ENCODE assay signal across 8 cellular contexts in genomic region chr6:117463762-117464665, GRCh38. TPM values are rescaled to one million over a fixed set of nuclear protein-coding genes. Genes with fewer than 3 reads are reported as not detected.
DNase-seq lines count a peak whose midpoint lies in the region; ATAC-seq and TF ChIP-seq lines count a peak whose summit lies in the region.
"Had no signal": no experiment of that assay in that cellular context is flagged by ENCODE, and none has a peak within 500 bp of the region (broad histone marks: within the 10 kb centered on the region; RNA-seq: fewer than 3 reads in every experiment).

No MANE protein-coding gene starts in this region.

- no peaks in the 10 kb centered on the region for H3K9me3 Mint-ChIP-seq in activated CD8-positive, alpha-beta T cell treated with anti-CD3 and anti-CD28 coated beads, Interleukin-2, amount 10 ng/mL, durations not matched to agents 7 days and 5 days (ENCODE audit: insufficient read depth)
- H3K9me3 Mint-ChIP-seq in natural killer cell, result no peaks in the 10 kb centered on the region

- H3K27ac Mint-ChIP-seq in activated CD8-positive, alpha-beta T cell treated with anti-CD3 and anti-CD28 coated beads, Interleukin-2, amount 10 ng/mL, durations not matched to agents 7 days and 5 days, result no peak overlapping the region
- H3K27ac Mint-ChIP-seq in natural killer cell, result peak overlapping the region; percentile 60 to 81

- WGBS in lower leg skin, 2 donors, result 77 to 81% methylated on average over 4 of the region's 4 CpGs

- peaks cover 27% of the 10 kb centered on the region for H3K4me1 Mint-ChIP-seq in activated CD8-positive, alpha-beta T cell treated with anti-CD3 and anti-CD28 coated beads, Interleukin-2, amount 10 ng/mL, durations not matched to agents 7 days and 5 days (ENCODE audit: low read depth)
- peaks cover 55 to 60% of the 10 kb centered on the region in 2 donors for H3K4me1 Mint-ChIP-seq in natural killer cell

- no peak for DNase-seq in activated CD8-positive, alpha-beta T cell treated with anti-CD3 and anti-CD28 coated beads, Interleukin-2, amount 10 ng/mL, durations not matched to agents 7 days and 5 days
- DNase-seq in natural killer cell, result no peak
- no peak for DNase-seq in DMS153 (lab: John Stamatoyannopoulos, UW)
- DNase-seq in lower leg skin (ENCODE audit: low spot score in 2 of 2), result no peak
- DNase-seq in activated gamma-delta T cell (lab: John Stamatoyannopoulos, UW), result no peak

- ATAC-seq in GM19025 (IDR thresholded peaks at IDR 0.05; ENCODE audit: low read depth, unreplicated experiment) (peak; percentile 69), HG03095 (IDR thresholded peaks at IDR 0.05; ENCODE audit: unreplicated experiment) (peak; percentile 93), natural killer cell (peak; percentile 48 to 80 (median 69))
- ATAC-seq in activated CD8-positive, alpha-beta T cell treated with anti-CD3 and anti-CD28 coated beads, Interleukin-2, amount 10 ng/mL, durations not matched to agents 7 days and 5 days, result peak; percentile 60

- intact Hi-C loops in natural killer cell (cut with micrococcal nuclease), result loop anchor here (2.0 to 5.0 kb wide), 2 partner anchors 17 to 138 kb away; partner anchors contain the start of gene GOPC
- intact Hi-C loops in lower leg skin (cut with DNase I; ENCODE audit: low total_unique reads), result no loop called here

- no peak for TF ChIP-seq POLR2A in lower leg skin (IDR thresholded peaks at IDR 0.05)

- POLR2A ChIA-PET in activated CD8-positive, alpha-beta T cell treated with anti-CD3 and anti-CD28 coated beads, Interleukin-2, amount 10 ng/mL, durations not matched to agents 7 days and 5 days (lab: Charles Lee), result interaction anchor here (1.1 kb wide), 1 partner anchor 139 kb away, joined by 3 read pairs; the partner anchor contains the start of gene GOPC

- no peak for TF ChIP-seq CTCF in natural killer cell (IDR thresholded peaks at IDR 0.05)
- no peak for TF ChIP-seq CTCF in lower leg skin (IDR thresholded peaks at IDR 0.05)

- no peak overlapping the region for H3K4me3 Mint-ChIP-seq in activated CD8-positive, alpha-beta T cell treated with anti-CD3 and anti-CD28 coated beads, Interleukin-2, amount 10 ng/mL, durations not matched to agents 7 days and 5 days
- peak overlapping the region; percentile 61 for H3K4me3 Mint-ChIP-seq in natural killer cell

- no peaks in the 10 kb centered on the region for H3K36me3 Mint-ChIP-seq in activated CD8-positive, alpha-beta T cell treated with anti-CD3 and anti-CD28 coated beads, Interleukin-2, amount 10 ng/mL, durations not matched to agents 7 days and 5 days (ENCODE audit: low read depth)
- H3K36me3 Mint-ChIP-seq in natural killer cell, result no peaks in the 10 kb centered on the region

- CTCF ChIA-PET in activated CD8-positive, alpha-beta T cell treated with anti-CD3 and anti-CD28 coated beads, Interleukin-2, amount 10 ng/mL, durations not matched to agents 7 days and 5 days (lab: Charles Lee), result interaction anchor here (1.0 to 2.1 kb wide), 4 partner anchors 15 to 91 kb away, joined by 3 to 13 read pairs (median 3); no protein-coding TSS in a partner anchor

- H3K27me3 Mint-ChIP-seq in activated CD8-positive, alpha-beta T cell treated with anti-CD3 and anti-CD28 coated beads, Interleukin-2, amount 10 ng/mL, durations not matched to agents 7 days and 5 days (ENCODE audit: low read depth), result peaks cover 20% of the 10 kb centered on the region
- no peaks in the 10 kb centered on the region for H3K27me3 Mint-ChIP-seq in natural killer cell (ENCODE audit: low read depth in 2 of 2)

- H3K4me3 ChIP-seq in lower leg skin (ENCODE audit: low read depth, poor library complexity, severe bottlenecking), result no peak overlapping the region

RNA-seq across cellular contexts. Expression of gene DCBLD1, which starts 18.5 kb away (rescaled TPM):
- 1 to 10 TPM; 2.5 to 4.3 TPM for total RNA-seq in activated CD8-positive, alpha-beta T cell treated with anti-CD3 and anti-CD28 coated beads, Interleukin-2, amount 10 ng/mL, durations not matched to agents 7 days and 5 days
- total RNA-seq in natural killer cell (10 to 100 TPM in 2 of 3 donors, 1 to 10 TPM in 1; 8.4 to 16.1 (median 13.0) TPM), lower leg skin (1 to 10 TPM; 2.4 to 8.0 (median 3.3) TPM)

RNA-seq across cellular contexts. Expression of gene ROS1, which starts 38.3 kb away (rescaled TPM):
- total RNA-seq in activated CD8-positive, alpha-beta T cell treated with anti-CD3 and anti-CD28 coated beads, Interleukin-2, amount 10 ng/mL, durations not matched to agents 7 days and 5 days, result not detected
- total RNA-seq in natural killer cell, result not detected
- 1 to 10 TPM in 2 of 4 donors, under 1 TPM in 2; 0.11 to 1.3 (median 0.78) TPM for total RNA-seq in lower leg skin
- total RNA-seq: dermis microvascular lymphatic vessel endothelial cell had no signal
